Comparison of ENCODE assay signal across 10 cellular contexts in genomic region chr12:119693006-119693405, GRCh38. TPM values are rescaled to one million over a fixed set of nuclear protein-coding genes. Genes with fewer than 3 reads are reported as not detected.
DNase-seq lines count a peak whose midpoint lies in the region; ATAC-seq and TF ChIP-seq lines count a peak whose summit lies in the region.
"Had no signal": no experiment of that assay in that cellular context is flagged by ENCODE, and none has a peak within 500 bp of the region (broad histone marks: within the 10 kb centered on the region; RNA-seq: fewer than 3 reads in every experiment).

No MANE protein-coding gene starts in this region.

- no peak for TF ChIP-seq CTCF in neural crest cell (conservative IDR thresholded peaks at IDR 0.05)

- H3K4me2 ChIP-seq in Karpas-422 (ENCODE audit: low read depth, low read length, poor library complexity, severe bottlenecking): no peak overlapping the region

- no peak overlapping the region for H2AFZ ChIP-seq in Karpas-422 (ENCODE audit: low read length)

- POLR2A ChIA-PET in activated CD4-positive, alpha-beta memory T cell treated with anti-CD3 and anti-CD28 coated beads, Interleukin-2, amount 10 ng/mL, durations not matched to agents 7 days and 5 days (lab: Charles Lee): no interaction called here

- no peak overlapping the region for H3K9ac ChIP-seq in Karpas-422 (ENCODE audit: low read length)

- H3K36me3 ChIP-seq in Karpas-422 (ENCODE audit: insufficient read depth, low read length): peaks cover 2% of the 10 kb centered on the region; the same call in 1 of the 2 replicates

- H3K9me2 ChIP-seq in Karpas-422 (replicated peaks; ENCODE audit: insufficient read depth, low read length): no peaks in the 10 kb centered on the region

- no peak overlapping the region for H3K4me3 Mint-ChIP-seq in neural crest cell
- H3K4me3 Mint-ChIP-seq in activated CD4-positive, alpha-beta memory T cell treated with anti-CD3 and anti-CD28 coated beads, Interleukin-2, amount 10 ng/mL, durations not matched to agents 7 days and 5 days: no peak overlapping the region
- H3K4me3 Mint-ChIP-seq: activated T-cell treated with anti-CD3 and anti-CD28 coated beads, Interleukin-2, amount 50 U/mL, for 4 hours had no signal

- DNase-seq in D341Med (ENCODE audit: low spot score) (peak; percentile 54), NCI-H460 (ENCODE audit: extremely low read depth, low read depth) (peak; percentile 77), neural crest cell (ENCODE audit: low read depth, low spot score) (no peak), NCI-H1436 treated with DMSO at 0.1 percent for 48 hours (lab: John Stamatoyannopoulos, UW) (no peak), Karpas-422 (no peak)
- DNase-seq in activated CD4-positive, alpha-beta memory T cell treated with anti-CD3 and anti-CD28 coated beads, Interleukin-2, amount 10 ng/mL, durations not matched to agents 7 days and 5 days: no peak
- DNase-seq: activated T-cell treated with anti-CD3 and anti-CD28 coated beads, Interleukin-2, amount 50 U/mL, for 4 hours; NCI-H510A treated with DMSO at 0.1 percent for 48 hours had no signal

- peak overlapping the region; percentile 63 for H3K27ac Mint-ChIP-seq in neural crest cell (ENCODE audit: unreplicated experiment)
- H3K27ac Mint-ChIP-seq in activated CD4-positive, alpha-beta memory T cell treated with anti-CD3 and anti-CD28 coated beads, Interleukin-2, amount 10 ng/mL, durations not matched to agents 7 days and 5 days: no peak overlapping the region

- no peak overlapping the region for H3K27ac ChIP-seq in Karpas-422 (ENCODE audit: low read length)

- H3K4me1 Mint-ChIP-seq in neural crest cell: no peaks in the 10 kb centered on the region
- no peaks in the 10 kb centered on the region for H3K4me1 Mint-ChIP-seq in activated CD4-positive, alpha-beta memory T cell treated with anti-CD3 and anti-CD28 coated beads, Interleukin-2, amount 10 ng/mL, durations not matched to agents 7 days and 5 days

- no peaks in the 10 kb centered on the region for H3K9me3 Mint-ChIP-seq in neural crest cell
- H3K9me3 Mint-ChIP-seq in activated CD4-positive, alpha-beta memory T cell treated with anti-CD3 and anti-CD28 coated beads, Interleukin-2, amount 10 ng/mL, durations not matched to agents 7 days and 5 days: no peaks in the 10 kb centered on the region
- H3K9me3 Mint-ChIP-seq: activated T-cell treated with anti-CD3 and anti-CD28 coated beads, Interleukin-2, amount 50 U/mL, for 4 hours had no signal

- H3K4me3 ChIP-seq in Karpas-422 (ENCODE audit: low read length): no peak overlapping the region

- no peaks in the 10 kb centered on the region for H3K4me1 ChIP-seq in Karpas-422 (ENCODE audit: low read length)

- H3K27me3 Mint-ChIP-seq in neural crest cell (ENCODE audit: low read depth): no peaks in the 10 kb centered on the region
- no peaks in the 10 kb centered on the region for H3K27me3 Mint-ChIP-seq in activated CD4-positive, alpha-beta memory T cell treated with anti-CD3 and anti-CD28 coated beads, Interleukin-2, amount 10 ng/mL, durations not matched to agents 7 days and 5 days

- no peaks in the 10 kb centered on the region for H3K79me2 ChIP-seq in Karpas-422 (ENCODE audit: low read length)

- no peaks in the 10 kb centered on the region for H4K20me1 ChIP-seq in Karpas-422 (ENCODE audit: insufficient read depth, low read depth, low read length)

- CTCF ChIA-PET in activated CD4-positive, alpha-beta memory T cell treated with anti-CD3 and anti-CD28 coated beads, Interleukin-2, amount 10 ng/mL, durations not matched to agents 7 days and 5 days (lab: Charles Lee): no interaction called here

- ATAC-seq in esophagus mucosa: peak; percentile 83
- no peak for ATAC-seq in GM18868 (IDR thresholded peaks at IDR 0.05; ENCODE audit: unreplicated experiment)
- ATAC-seq: activated T-cell treated with anti-CD3 and anti-CD28 coated beads, Interleukin-2, amount 50 U/mL, for 4 hours had no signal

- H3K36me3 Mint-ChIP-seq in neural crest cell (ENCODE audit: low read depth): peaks cover 14% of the 10 kb centered on the region
- peaks cover 52% of the 10 kb centered on the region for H3K36me3 Mint-ChIP-seq in activated CD4-positive, alpha-beta memory T cell treated with anti-CD3 and anti-CD28 coated beads, Interleukin-2, amount 10 ng/mL, durations not matched to agents 7 days and 5 days (ENCODE audit: low read depth)

- no peaks in the 10 kb centered on the region for H3K9me3 ChIP-seq in Karpas-422 (ENCODE audit: low read length)

- no peaks in the 10 kb centered on the region for H3K27me3 ChIP-seq in Karpas-422 (ENCODE audit: low read length)

RNA-seq across cellular contexts. Expression of gene PRKAB1, which starts 25.1 kb away (rescaled TPM):
- total RNA-seq in NCI-H460 (2014; rRNA removed; shearing (Covaris generic)): 15.8 and 18.6 TPM in 2 replicates
- 19.5 and 29.5 TPM in 2 replicates for polyA plus RNA-seq in NCI-H460 (2014; cell fraction: nucleus; rRNA removed)
- total RNA-seq in esophagus mucosa (26.8 TPM), neural crest cell (34.4 and 39.6 TPM in 2 replicates)
- 10 to 100 TPM; 37.5 to 39.8 TPM for total RNA-seq in activated CD4-positive, alpha-beta memory T cell treated with anti-CD3 and anti-CD28 coated beads, Interleukin-2, amount 10 ng/mL, durations not matched to agents 7 days and 5 days
- 28.1 and 32.7 TPM in 2 replicates for total RNA-seq in Karpas-422 (2014; rRNA removed; shearing (Covaris generic); ENCODE audit: low replicate concordance)

Comparison
In these comparisons a context has a peak if more than half of its experiments do, and no peak if none do; other contexts are left out.
1. DNase-seq: peak in D341Med (single experiment) and NCI-H460 (single experiment); none in neural crest cell (single experiment), NCI-H1436 treated with DMSO at 0.1 percent for 48 hours (single experiment), activated CD4-positive, alpha-beta memory T cell treated with anti-CD3 and anti-CD28 coated beads, Interleukin-2, amount 10 ng/mL, durations not matched to agents 7 days and 5 days (single experiment) and Karpas-422 (single experiment).